In the genomic region with DNA sequence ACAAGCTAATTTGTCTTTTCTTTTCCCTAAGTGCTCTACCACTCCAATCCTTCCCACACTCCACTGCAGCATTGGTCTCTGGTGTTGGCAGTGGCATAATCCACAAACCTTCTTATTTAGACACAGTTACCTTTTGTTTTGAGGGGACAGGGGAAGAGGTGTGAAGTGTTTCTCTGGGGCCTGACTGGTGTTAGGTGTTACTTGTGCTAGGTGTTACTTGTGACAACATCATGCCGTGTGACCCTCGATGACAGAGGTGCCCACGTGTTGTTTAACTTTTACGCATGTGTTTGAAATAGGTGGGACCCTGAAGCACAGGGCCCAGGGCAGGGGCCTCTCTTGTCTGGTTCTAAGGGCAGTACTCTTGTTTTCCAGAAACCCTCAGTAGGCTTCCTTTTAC, we compare ENCODE assay signal across 1 cellular context.
TF ChIP-seq lines count a peak whose summit lies in the region.

No MANE protein-coding gene starts in this region.

TF ChIP-seq in K562, 482 proteins besides CTCF, POLR2A, EP300 and RAD21 (continued from another document):
- TF ChIP-seq, protein P1, sequence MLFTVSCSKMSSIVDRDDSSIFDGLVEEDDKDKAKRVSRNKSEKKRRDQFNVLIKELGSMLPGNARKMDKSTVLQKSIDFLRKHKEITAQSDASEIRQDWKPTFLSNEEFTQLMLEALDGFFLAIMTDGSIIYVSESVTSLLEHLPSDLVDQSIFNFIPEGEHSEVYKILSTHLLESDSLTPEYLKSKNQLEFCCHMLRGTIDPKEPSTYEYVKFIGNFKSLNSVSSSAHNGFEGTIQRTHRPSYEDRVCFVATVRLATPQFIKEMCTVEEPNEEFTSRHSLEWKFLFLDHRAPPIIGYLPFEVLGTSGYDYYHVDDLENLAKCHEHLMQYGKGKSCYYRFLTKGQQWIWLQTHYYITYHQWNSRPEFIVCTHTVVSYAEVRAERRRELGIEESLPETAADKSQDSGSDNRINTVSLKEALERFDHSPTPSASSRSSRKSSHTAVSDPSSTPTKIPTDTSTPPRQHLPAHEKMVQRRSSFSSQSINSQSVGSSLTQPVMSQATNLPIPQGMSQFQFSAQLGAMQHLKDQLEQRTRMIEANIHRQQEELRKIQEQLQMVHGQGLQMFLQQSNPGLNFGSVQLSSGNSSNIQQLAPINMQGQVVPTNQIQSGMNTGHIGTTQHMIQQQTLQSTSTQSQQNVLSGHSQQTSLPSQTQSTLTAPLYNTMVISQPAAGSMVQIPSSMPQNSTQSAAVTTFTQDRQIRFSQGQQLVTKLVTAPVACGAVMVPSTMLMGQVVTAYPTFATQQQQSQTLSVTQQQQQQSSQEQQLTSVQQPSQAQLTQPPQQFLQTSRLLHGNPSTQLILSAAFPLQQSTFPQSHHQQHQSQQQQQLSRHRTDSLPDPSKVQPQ (CRISPR knock-in tag; IDR thresholded peaks at IDR 0.05; ENCODE audit: borderline replicate concordance): no peak
TF ChIP-seq in K562: peak in this region for 1.
